9 cellular contexts compared by ENCODE assay signal in genomic region chr14:65927871-65928270, GRCh38.
DNase-seq lines count a peak whose midpoint lies in the region; ATAC-seq and TF ChIP-seq lines count a peak whose summit lies in the region.
"Had no signal": no experiment of that assay in that cellular context is flagged by ENCODE, and none has a peak within 500 bp of the region (broad histone marks: within the 10 kb centered on the region; RNA-seq: fewer than 3 reads in every experiment).

No MANE protein-coding gene starts in this region.

- intact Hi-C loops in mucosa of descending colon (cut with DNase I, micrococcal nuclease) = no loop called here

- H3K36me3 ChIP-seq in mucosa of descending colon (ENCODE audit: low read depth) = no peaks in the 10 kb centered on the region

- H3K27ac Mint-ChIP-seq in stimulated activated naive CD8-positive, alpha-beta T cell treated with anti-CD3 and anti-CD28 coated beads, Interleukin-15, Interleukin-2, amounts not matched to agents 100 ng/mL and 50 ng/mL, for 24 hours = peak overlapping the region; percentile 49
- H3K27ac Mint-ChIP-seq: naive B cell had no signal

- H3K4me3 Mint-ChIP-seq in stimulated activated naive CD8-positive, alpha-beta T cell treated with anti-CD3 and anti-CD28 coated beads, Interleukin-15, Interleukin-2, amounts not matched to agents 100 ng/mL and 50 ng/mL, for 24 hours = peak overlapping the region; percentile 48
- H3K4me3 Mint-ChIP-seq: naive B cell had no signal

- H3K9me3 Mint-ChIP-seq in stimulated activated naive CD8-positive, alpha-beta T cell treated with anti-CD3 and anti-CD28 coated beads, Interleukin-15, Interleukin-2, amounts not matched to agents 100 ng/mL and 50 ng/mL, for 24 hours = no peaks in the 10 kb centered on the region

- H3K4me3 ChIP-seq in mucosa of descending colon = no peak overlapping the region

- peak; percentile 47 for DNase-seq in NCI-H510A (lab: John Stamatoyannopoulos, UW)
- DNase-seq in activated CD8-positive, alpha-beta memory T cell treated with anti-CD3 and anti-CD28 coated beads, Interleukin-2, amount 50 U/mL, for 4 hours = peak; percentile 57
- peak; percentile 34 to 71 (median 42) for DNase-seq in mucosa of descending colon
- DNase-seq in amniotic stem cell (lab: John Stamatoyannopoulos, UW) = no peak
- DNase-seq: naive B cell, NCI-H2081 treated with DMSO at 0.1 percent for 48 hours had no signal

- ATAC-seq in mucosa of descending colon (peak; percentile 76), HG03108 (IDR thresholded peaks at IDR 0.05; ENCODE audit: unreplicated experiment) (no peak), HG03520 (IDR thresholded peaks at IDR 0.05; ENCODE audit: unreplicated experiment) (no peak)

- no peak for TF ChIP-seq CTCF in mucosa of descending colon (IDR thresholded peaks at IDR 0.05)

- no peaks in the 10 kb centered on the region for H3K27me3 Mint-ChIP-seq in stimulated activated naive CD8-positive, alpha-beta T cell treated with anti-CD3 and anti-CD28 coated beads, Interleukin-15, Interleukin-2, amounts not matched to agents 100 ng/mL and 50 ng/mL, for 24 hours

- no peaks in the 10 kb centered on the region for H3K9me3 ChIP-seq in mucosa of descending colon

- H3K4me1 Mint-ChIP-seq in stimulated activated naive CD8-positive, alpha-beta T cell treated with anti-CD3 and anti-CD28 coated beads, Interleukin-15, Interleukin-2, amounts not matched to agents 100 ng/mL and 50 ng/mL, for 24 hours (ENCODE audit: low read depth) = peaks cover 40% of the 10 kb centered on the region
- H3K4me1 Mint-ChIP-seq: naive B cell had no signal

- H3K4me1 ChIP-seq in mucosa of descending colon (ENCODE audit: low read depth) = no peaks in the 10 kb centered on the region

- no peaks in the 10 kb centered on the region for H3K36me3 Mint-ChIP-seq in stimulated activated naive CD8-positive, alpha-beta T cell treated with anti-CD3 and anti-CD28 coated beads, Interleukin-15, Interleukin-2, amounts not matched to agents 100 ng/mL and 50 ng/mL, for 24 hours (ENCODE audit: low read depth)
- H3K36me3 Mint-ChIP-seq: naive B cell had no signal
